ENCODE assay signal across 9 cellular contexts in genomic region chr10:33331020-33331557, GRCh38. TPM values are rescaled to one million over a fixed set of nuclear protein-coding genes. Genes with fewer than 3 reads are reported as not detected.
DNase-seq lines count a peak whose midpoint lies in the region; FAIRE-seq and TF ChIP-seq lines count a peak whose summit lies in the region.
"Had no signal": no experiment of that assay in that cellular context is flagged by ENCODE, and none has a peak within 500 bp of the region (broad histone marks: within the 10 kb centered on the region; RNA-seq: fewer than 3 reads in every experiment).

No MANE protein-coding gene starts in this region.

- H3K27me3 Mint-ChIP-seq in H9 (ENCODE audit: low read depth): peaks cover 49% of the 10 kb centered on the region

- H4K91ac ChIP-seq in H9 (ENCODE audit: insufficient read length, low read depth, low read length): no peak overlapping the region

- no peak overlapping the region for H3K4me3 Mint-ChIP-seq in H9
- H3K4me3 Mint-ChIP-seq: T-helper 17 cell had no signal

- no peaks in the 10 kb centered on the region for H3K27me3 ChIP-seq in sigmoid colon
- H3K27me3 ChIP-seq in H9 (ENCODE audit: insufficient read depth, low read length): peaks cover 3% of the 10 kb centered on the region; the same call in 1 of the 2 replicates

- H2BK20ac ChIP-seq in H9 (ENCODE audit: low read depth, low read length, poor library complexity, severe bottlenecking): no peak overlapping the region

- 47 to 52% methylated on average over 4 of the region's 4 CpGs for WGBS in sigmoid colon, 2 donors
- no CpG with 5 or more reads among the region's 4 CpGs for WGBS in H9 (ENCODE audit: extremely low coverage, insufficient read length, low lambda C conversion rate)

- H2BK15ac ChIP-seq in H9 (ENCODE audit: low read depth, low read length): no peak overlapping the region

- peak overlapping the region; percentile 88 for H3K4me3 ChIP-seq in fibroblast of villous mesenchyme (ENCODE audit: low read depth, low read length)
- peak overlapping the region in 3 of 4 donors; percentile 62 to 80 (median 65) for H3K4me3 ChIP-seq in sigmoid colon

- TF ChIP-seq CTCF in fibroblast of villous mesenchyme (IDR thresholded peaks at IDR 0.05; ENCODE audit: insufficient read depth, low read depth, low read length): no peak
- TF ChIP-seq CTCF in sigmoid colon (IDR thresholded peaks at IDR 0.05): no peak
- no peak for TF ChIP-seq CTCF in H9 (conservative IDR thresholded peaks at IDR 0.05)

- no peaks in the 10 kb centered on the region for H3K79me1 ChIP-seq in H9 (ENCODE audit: insufficient read depth, low read depth, low read length, poor library complexity, severe bottlenecking)

- H3K18ac ChIP-seq in H9 (ENCODE audit: insufficient read length, low read depth, low read length): no peak overlapping the region

- H3K36me3 Mint-ChIP-seq in H9 (ENCODE audit: insufficient read depth in 1 of 3, low read depth in 3 of 3): no peaks in the 10 kb centered on the region

- peaks cover 19% of the 10 kb centered on the region for H3K23me2 ChIP-seq in H9 (ENCODE audit: insufficient read length, low read depth, low read length, poor library complexity, severe bottlenecking)

- H3K27ac Mint-ChIP-seq in H9: no peak overlapping the region
- H3K27ac Mint-ChIP-seq: T-helper 17 cell had no signal

- H3K4ac ChIP-seq in H9 (ENCODE audit: low read depth, low read length): no peak overlapping the region

- no peak overlapping the region for H3K14ac ChIP-seq in H9 (ENCODE audit: insufficient read depth, low read length)

- no peak for FAIRE-seq in frontal cortex (lab: Jason Lieb, UNC)

- no peaks in the 10 kb centered on the region for H4K20me1 ChIP-seq in H9 (ENCODE audit: control insufficient read depth, insufficient read depth, insufficient read length)

- H3K9me3 Mint-ChIP-seq in H9: no peaks in the 10 kb centered on the region; a peak in 1 of 5 replicates

- no peak overlapping the region for H3K56ac ChIP-seq in H9 (ENCODE audit: insufficient read length, low read depth, low read length)

- no peak overlapping the region for H3T11ph ChIP-seq in H9 (ENCODE audit: low read length)

- H3K4me2 ChIP-seq in H9 (ENCODE audit: insufficient read depth, insufficient read length, low read length): no peak overlapping the region

- no peak overlapping the region for H2BK5ac ChIP-seq in H9 (ENCODE audit: insufficient read length, low read length)

- no peak overlapping the region for H2BK120ac ChIP-seq in H9 (ENCODE audit: low read depth, low read length, poor library complexity, severe bottlenecking)

- no peak overlapping the region for H2BK12ac ChIP-seq in H9 (ENCODE audit: insufficient read length, low read depth, low read length)

- H2AFZ ChIP-seq in H9 (ENCODE audit: low read length): no peak overlapping the region

- H3K27ac ChIP-seq in sigmoid colon (peak overlapping the region; percentile 34 to 91 (median 88)), H9 (ENCODE audit: insufficient read length, low read depth, low read length) (no peak overlapping the region)

- no peak overlapping the region for H4K8ac ChIP-seq in H9 (replicated peaks; ENCODE audit: insufficient read length, low read depth, low read length)

- no peak for TF ChIP-seq EP300 in sigmoid colon (IDR thresholded peaks at IDR 0.05)

- H3K23ac ChIP-seq in H9 (ENCODE audit: insufficient read length, low read depth, low read length): no peak overlapping the region

- H2AK5ac ChIP-seq in H9 (ENCODE audit: insufficient read length, low read length): no peak overlapping the region

- peaks cover 0 to 12% (median 0%) of the 10 kb centered on the region in 4 donors for H3K36me3 ChIP-seq in sigmoid colon

- no peaks in the 10 kb centered on the region for H3K9me3 ChIP-seq in sigmoid colon
- no peaks in the 10 kb centered on the region for H3K9me3 ChIP-seq in H9 (ENCODE audit: control insufficient read depth, low read depth, low read length)

- intact Hi-C loops in sigmoid colon (cut with DNase I): loop anchor here (2.0 to 10.0 kb wide), 5 partner anchors 59 to 1308 kb away; no protein-coding TSS in a partner anchor

- no peaks in the 10 kb centered on the region for H3K79me2 ChIP-seq in H9 (ENCODE audit: insufficient read depth, low read length)

- H3K9ac ChIP-seq in H9 (ENCODE audit: extremely low read depth, insufficient read length, low read length): no peak overlapping the region

- H4K5ac ChIP-seq in H9 (ENCODE audit: insufficient read length, low read depth, low read length): no peak overlapping the region

- TF ChIP-seq POLR2A in sigmoid colon (IDR thresholded peaks at IDR 0.05): no peak

- peaks cover 32 to 39% of the 10 kb centered on the region in 2 experiments for H3K4me1 Mint-ChIP-seq in H9

- DNase-seq in EH (ENCODE audit: low read depth) (peak; percentile 15), SK-N-DZ (ENCODE audit: low spot score) (peak; percentile 97), fibroblast of villous mesenchyme (ENCODE audit: low read depth) (no peak), sigmoid colon (no peak), frontal cortex (ENCODE audit: low spot score in 2 of 2) (no peak), H9 (no peak), CD1c-positive myeloid dendritic cell (ENCODE audit: extremely low spot score) (no peak)
- DNase-seq in activated T-cell treated with anti-CD3 and anti-CD28 coated beads, Interleukin-2, amount 50 U/mL, for 48 hours: no peak

- H3K4me1 ChIP-seq in sigmoid colon: peaks cover 0 to 60% (median 36%) of the 10 kb centered on the region in 4 donors
- H3K4me1 ChIP-seq in H9 (ENCODE audit: insufficient read depth, low read length): no peaks in the 10 kb centered on the region

RNA-seq across cellular contexts. Expression of gene NRP1, which starts 3.4 kb away (rescaled TPM):
- polyA plus RNA-seq in SK-N-DZ (2014; cell fraction: cytosol; rRNA removed): 32.4 and 36.6 TPM in 2 replicates
- polyA plus RNA-seq in SK-N-DZ (2014; cell fraction: nucleus; rRNA removed): 28.2 and 32.6 TPM in 2 replicates
- total RNA-seq in fibroblast of villous mesenchyme: 197 and 222 TPM in 2 replicates
- 10 to 100 TPM; 44.1 to 52.4 (median 46.9) TPM for total RNA-seq in sigmoid colon
- polyA plus RNA-seq in sigmoid colon: 10 to 100 TPM in 2 of 3 donors, 1 to 10 TPM in 1; 3.6 to 24.0 (median 18.3) TPM
- total RNA-seq in frontal cortex: 49.3 TPM
- 4.1 and 4.6 TPM in 2 replicates for total RNA-seq in H9 (2021)

Comparison
In these comparisons a context has a peak if more than half of its experiments do, and no peak if none do; other contexts are left out.
1. DNase-seq: peak in EH (single experiment) and SK-N-DZ (single experiment); none in fibroblast of villous mesenchyme (single experiment), sigmoid colon (single experiment), frontal cortex (0 of 2), H9 (single experiment), activated T-cell treated with anti-CD3 and anti-CD28 coated beads, Interleukin-2, amount 50 U/mL, for 48 hours (0 of 2) and CD1c-positive myeloid dendritic cell (single experiment).